25 cellular contexts compared by ENCODE assay signal in genomic region chr14:48350971-48351370, GRCh38.
A peak's percentile ranks its signal among the peaks of the same experiment; 100 is the strongest.
DNase-seq lines count a peak whose midpoint lies in the region; ATAC-seq and TF ChIP-seq lines count a peak whose summit lies in the region.
"Had no signal": no experiment of that assay in that cellular context is flagged by ENCODE, and none has a peak within 500 bp of the region (broad histone marks: within the 10 kb centered on the region; RNA-seq: fewer than 3 reads in every experiment).

No MANE protein-coding gene starts in this region.

- no peak overlapping the region for H3K4me2 ChIP-seq in trophoblast cell (ENCODE audit: low read length)

- H3K27ac Mint-ChIP-seq in activated T-helper 2 cell treated with anti-CD3 and anti-CD28 coated beads, Interferon-gamma antibody, Interleukin-2, Interleukin-4, amounts not matched to agents 10 μg/mL and 5 μg/mL and 100 μg/mL, durations not matched to agents 14 hours and 24 hours and 36 hours: no peak overlapping the region
- H3K27ac Mint-ChIP-seq: activated CD4-positive, alpha-beta memory T cell treated with anti-CD3 and anti-CD28 coated beads for 36 hours; CD4-positive, CD25-positive, alpha-beta regulatory T cell; stimulated activated effector memory CD8-positive, alpha-beta T cell treated with anti-CD3 and anti-CD28 coated beads, Interleukin-12 subunit alpha, Interleukin-12 subunit beta, amount 100 ng/mL, for 72 hours had no signal

- no peaks in the 10 kb centered on the region for H3K36me3 ChIP-seq in trophoblast cell (ENCODE audit: control insufficient read depth in 1 of 2, insufficient read depth in 2 of 2, low read length in 2 of 2)
- no peaks in the 10 kb centered on the region for H3K36me3 ChIP-seq in effector memory CD4-positive, alpha-beta T cell (ENCODE audit: control insufficient read depth, insufficient read depth, low read length)
- H3K36me3 ChIP-seq: adrenal gland, cardiac muscle cell, thoracic aorta, WERI-Rb-1 had no signal

- no peaks in the 10 kb centered on the region for H3K36me3 Mint-ChIP-seq in activated T-helper 2 cell treated with anti-CD3 and anti-CD28 coated beads, Interferon-gamma antibody, Interleukin-2, Interleukin-4, amounts not matched to agents 10 μg/mL and 5 μg/mL and 100 μg/mL, durations not matched to agents 14 hours and 24 hours and 36 hours (ENCODE audit: low read depth)
- H3K36me3 Mint-ChIP-seq: activated CD4-positive, alpha-beta memory T cell treated with anti-CD3 and anti-CD28 coated beads for 36 hours; CD4-positive, CD25-positive, alpha-beta regulatory T cell; stimulated activated effector memory CD8-positive, alpha-beta T cell treated with anti-CD3 and anti-CD28 coated beads, Interleukin-12 subunit alpha, Interleukin-12 subunit beta, amount 100 ng/mL, for 72 hours had no signal

- H3K4me3 ChIP-seq in epithelial cell of esophagus (ENCODE audit: low read length) (no peak overlapping the region), trophoblast cell (ENCODE audit: low read depth, low read length) (no peak overlapping the region)
- no peak overlapping the region for H3K4me3 ChIP-seq in effector memory CD4-positive, alpha-beta T cell (ENCODE audit: insufficient read depth, low read depth, low read length, poor library complexity, severe bottlenecking)
- H3K4me3 ChIP-seq: adrenal gland, cardiac muscle cell, thoracic aorta had no signal

- no peaks in the 10 kb centered on the region for H3K27me3 ChIP-seq in trophoblast cell (ENCODE audit: insufficient read depth, low read length)
- H3K27me3 ChIP-seq in effector memory CD4-positive, alpha-beta T cell (replicated peaks; ENCODE audit: control insufficient read depth, insufficient read depth, low read length, poor library complexity, severe bottlenecking): no peaks in the 10 kb centered on the region
- H3K27me3 ChIP-seq: adrenal gland, cardiac muscle cell had no signal

- H3K9me3 ChIP-seq in trophoblast cell (ENCODE audit: insufficient read depth, low read depth, low read length): no peaks in the 10 kb centered on the region
- H3K9me3 ChIP-seq in effector memory CD4-positive, alpha-beta T cell (ENCODE audit: control insufficient read depth, low read length): no peaks in the 10 kb centered on the region
- H3K9me3 ChIP-seq: adrenal gland, thoracic aorta had no signal

- peaks cover 0 to 2% of the 10 kb centered on the region in 2 experiments for H3K4me1 ChIP-seq in trophoblast cell (ENCODE audit: control insufficient read depth in 1 of 2, insufficient read depth in 2 of 2, low read length in 2 of 2)
- no peaks in the 10 kb centered on the region for H3K4me1 ChIP-seq in effector memory CD4-positive, alpha-beta T cell (ENCODE audit: control insufficient read depth, insufficient read depth, low read length, poor library complexity, severe bottlenecking)
- H3K4me1 ChIP-seq: adrenal gland had no signal

- H3K14ac ChIP-seq in trophoblast cell (ENCODE audit: low read length): no peak overlapping the region

- no peak overlapping the region for H2AFZ ChIP-seq in trophoblast cell (ENCODE audit: insufficient read depth, low read length, poor library complexity)

- H3K27me3 Mint-ChIP-seq in activated T-helper 2 cell treated with anti-CD3 and anti-CD28 coated beads, Interferon-gamma antibody, Interleukin-2, Interleukin-4, amounts not matched to agents 10 μg/mL and 5 μg/mL and 100 μg/mL, durations not matched to agents 14 hours and 24 hours and 36 hours (ENCODE audit: low read depth): no peaks in the 10 kb centered on the region
- H3K27me3 Mint-ChIP-seq: activated CD4-positive, alpha-beta memory T cell treated with anti-CD3 and anti-CD28 coated beads for 36 hours; CD4-positive, CD25-positive, alpha-beta regulatory T cell had no signal

- peaks cover 8% of the 10 kb centered on the region for H3K9me3 Mint-ChIP-seq in activated T-helper 2 cell treated with anti-CD3 and anti-CD28 coated beads, Interferon-gamma antibody, Interleukin-2, Interleukin-4, amounts not matched to agents 10 μg/mL and 5 μg/mL and 100 μg/mL, durations not matched to agents 14 hours and 24 hours and 36 hours

- no peak overlapping the region for H4K12ac ChIP-seq in trophoblast cell (ENCODE audit: low read depth, low read length)

- DNase-seq in HK-2 (ENCODE audit: unreplicated experiment) (peak; percentile 14), RKO (ENCODE audit: low spot score) (peak; percentile 58), epithelial cell of esophagus (ENCODE audit: low read depth) (peak; percentile 67), trophoblast cell (peak; percentile 65 to 90), GM20000 (ENCODE audit: low spot score) (no peak)
- no peak for DNase-seq in effector memory CD4-positive, alpha-beta T cell
- DNase-seq in activated T-helper 2 cell treated with anti-CD3 and anti-CD28 coated beads, Interferon-gamma antibody, Interleukin-2, Interleukin-4, amounts not matched to agents 10 μg/mL and 5 μg/mL and 100 μg/mL, durations not matched to agents 14 hours and 24 hours and 36 hours (ENCODE audit: low spot score): no peak
- DNase-seq: activated CD4-positive, alpha-beta memory T cell treated with anti-CD3 and anti-CD28 coated beads for 36 hours; adrenal gland; CD4-positive, CD25-positive, alpha-beta regulatory T cell; dermis blood vessel endothelial cell; DMS 273 treated with DMSO at 0.1 percent for 48 hours; GF-D8; hippocampal formation; Kasumi-1; NCI-H1105; NCI-H2107; NCI-H524 treated with DMSO at 0.1 percent for 48 hours; SHP77; T-helper 2 cell; WERI-Rb-1 had no signal

- H4K91ac ChIP-seq in trophoblast cell (ENCODE audit: low read depth, low read length): no peak overlapping the region

- H3K18ac ChIP-seq in trophoblast cell (ENCODE audit: low read length): no peak overlapping the region

- WGBS in trophoblast cell (ENCODE audit: extremely low coverage, insufficient coverage, insufficient read length): no CpG with 5 or more reads among the region's 2 CpGs

- H2BK120ac ChIP-seq in trophoblast cell (ENCODE audit: insufficient read depth, low read length, poor library complexity): no peak overlapping the region

- H3K4me1 Mint-ChIP-seq in activated T-helper 2 cell treated with anti-CD3 and anti-CD28 coated beads, Interferon-gamma antibody, Interleukin-2, Interleukin-4, amounts not matched to agents 10 μg/mL and 5 μg/mL and 100 μg/mL, durations not matched to agents 14 hours and 24 hours and 36 hours (ENCODE audit: low read depth): no peaks in the 10 kb centered on the region
- H3K4me1 Mint-ChIP-seq: CD4-positive, CD25-positive, alpha-beta regulatory T cell; stimulated activated effector memory CD8-positive, alpha-beta T cell treated with anti-CD3 and anti-CD28 coated beads, Interleukin-12 subunit alpha, Interleukin-12 subunit beta, amount 100 ng/mL, for 72 hours had no signal

- no peak overlapping the region for H3K27ac ChIP-seq in trophoblast cell (ENCODE audit: low read depth, low read length)
- H3K27ac ChIP-seq in effector memory CD4-positive, alpha-beta T cell (ENCODE audit: insufficient read depth, low read length, poor library complexity, severe bottlenecking): no peak overlapping the region
- H3K27ac ChIP-seq: adrenal gland, cardiac muscle cell, thoracic aorta, WERI-Rb-1 had no signal

- no peak overlapping the region for H2BK12ac ChIP-seq in trophoblast cell (ENCODE audit: low read length)

- TF ChIP-seq CTCF in epithelial cell of esophagus (IDR thresholded peaks at IDR 0.05; ENCODE audit: insufficient read depth, low read depth, low read length, missing control alignments) (no peak), GM20000 (IDR thresholded peaks at IDR 0.05; ENCODE audit: extremely low read depth, missing control alignments) (no peak)

- H3K4ac ChIP-seq in trophoblast cell (ENCODE audit: low read depth, low read length): no peak overlapping the region

- no peak for ATAC-seq in GM18873 (IDR thresholded peaks at IDR 0.05; ENCODE audit: low FRiP score, unreplicated experiment)
- ATAC-seq: stimulated activated effector memory CD8-positive, alpha-beta T cell treated with anti-CD3 and anti-CD28 coated beads, Interleukin-12 subunit alpha, Interleukin-12 subunit beta, amount 100 ng/mL, for 72 hours had no signal

- no peak overlapping the region for H3K9ac ChIP-seq in trophoblast cell (ENCODE audit: low read length)

- intact Hi-C loops in activated T-helper 2 cell treated with anti-CD3 and anti-CD28 coated beads, Interferon-gamma antibody, Interleukin-2, Interleukin-4, amounts not matched to agents 10 μg/mL and 5 μg/mL and 100 μg/mL, durations not matched to agents 14 hours and 24 hours and 36 hours (cut with micrococcal nuclease): no loop called here

- H4K8ac ChIP-seq in trophoblast cell (ENCODE audit: low read depth, low read length): no peak overlapping the region

- no peaks in the 10 kb centered on the region for H3K79me2 ChIP-seq in trophoblast cell (ENCODE audit: control insufficient read depth, insufficient read depth, low read length, poor library complexity)

- no peak overlapping the region for H2BK5ac ChIP-seq in trophoblast cell (ENCODE audit: low read depth, low read length, poor library complexity)

- H3K79me1 ChIP-seq in trophoblast cell (ENCODE audit: low read length): no peaks in the 10 kb centered on the region

- H2AK5ac ChIP-seq in trophoblast cell (ENCODE audit: low read length): no peak overlapping the region

- no peak overlapping the region for H3K23ac ChIP-seq in trophoblast cell (ENCODE audit: low read length)

- no peak overlapping the region for H3K4me3 Mint-ChIP-seq in activated T-helper 2 cell treated with anti-CD3 and anti-CD28 coated beads, Interferon-gamma antibody, Interleukin-2, Interleukin-4, amounts not matched to agents 10 μg/mL and 5 μg/mL and 100 μg/mL, durations not matched to agents 14 hours and 24 hours and 36 hours (ENCODE audit: low read depth)
- H3K4me3 Mint-ChIP-seq: activated CD4-positive, alpha-beta memory T cell treated with anti-CD3 and anti-CD28 coated beads for 36 hours; CD4-positive, CD25-positive, alpha-beta regulatory T cell; stimulated activated effector memory CD8-positive, alpha-beta T cell treated with anti-CD3 and anti-CD28 coated beads, Interleukin-12 subunit alpha, Interleukin-12 subunit beta, amount 100 ng/mL, for 72 hours had no signal

Comparison
In these comparisons a context has a peak if more than half of its experiments do, and no peak if none do; other contexts are left out.
1. DNase-seq: peak in HK-2 (single experiment), RKO (single experiment), epithelial cell of esophagus (single experiment) and trophoblast cell (2 of 2); none in effector memory CD4-positive, alpha-beta T cell (0 of 3), GM20000 (single experiment) and activated T-helper 2 cell treated with anti-CD3 and anti-CD28 coated beads, Interferon-gamma antibody, Interleukin-2, Interleukin-4, amounts not matched to agents 10 μg/mL and 5 μg/mL and 100 μg/mL, durations not matched to agents 14 hours and 24 hours and 36 hours (single experiment).